In the genomic region with DNA sequence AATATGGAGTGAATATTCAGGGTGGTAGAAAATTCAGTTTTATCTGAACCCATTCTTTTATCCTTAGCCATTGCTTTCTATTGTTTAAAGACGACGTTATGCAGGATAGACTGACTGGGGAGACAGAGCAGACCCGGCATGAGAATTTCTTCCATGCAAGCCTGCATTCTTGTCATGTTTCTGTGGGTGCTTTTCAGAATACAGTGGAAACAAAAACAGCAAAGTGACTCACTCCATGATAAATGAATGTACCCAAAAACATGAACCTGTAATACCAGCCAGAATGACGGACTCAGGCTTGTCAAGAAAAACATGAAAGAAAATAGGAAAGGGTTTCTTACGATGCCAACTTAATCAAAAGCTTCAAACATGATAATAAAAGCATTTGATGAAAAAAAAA, we compare ENCODE assay signal across 1 cellular context.
TF ChIP-seq lines count a peak whose summit lies in the region.

No MANE protein-coding gene starts in this region.

TF ChIP-seq in WTC11, 78 proteins besides CTCF, POLR2A, EP300 and RAD21 (continued from another document):
- TF ChIP-seq, protein P1, sequence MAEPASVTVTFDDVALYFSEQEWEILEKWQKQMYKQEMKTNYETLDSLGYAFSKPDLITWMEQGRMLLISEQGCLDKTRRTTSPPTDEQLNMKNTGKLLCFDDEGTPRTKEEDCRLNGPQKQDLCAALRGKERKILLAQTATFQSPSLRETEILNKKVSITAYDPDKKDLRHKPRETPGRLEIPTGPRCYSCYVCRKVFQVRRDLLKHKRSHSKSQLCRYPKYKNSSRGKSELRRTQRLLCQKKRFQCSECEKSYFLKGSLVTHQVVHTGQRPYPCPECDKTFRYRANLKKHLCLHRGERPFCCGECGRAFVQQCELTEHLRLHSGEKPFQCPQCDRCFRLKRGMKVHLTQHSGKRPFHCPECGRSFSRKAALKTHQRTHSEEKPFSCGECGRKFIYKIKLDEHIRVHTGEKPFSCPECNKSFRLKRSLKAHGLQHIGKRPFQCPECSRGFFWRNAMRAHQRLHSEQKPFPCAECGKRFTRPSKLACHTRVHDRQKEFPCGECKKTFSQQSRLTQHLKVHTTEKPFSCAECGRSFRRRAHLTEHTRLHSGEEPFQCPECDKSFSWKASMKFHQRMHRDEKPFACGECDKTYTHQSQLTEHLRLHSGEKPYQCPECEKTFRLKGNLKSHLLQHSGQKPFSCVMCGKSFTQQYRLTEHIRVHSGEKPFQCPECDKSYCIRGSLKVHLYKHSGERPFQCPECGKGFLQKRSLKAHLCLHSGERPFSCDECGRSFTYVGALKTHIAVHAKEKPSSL (CRISPR knock-in tag; conservative IDR thresholded peaks at IDR 0.05) = no peak
- no peak for TF ChIP-seq ZNF532 (CRISPR knock-in tag; IDR thresholded peaks at IDR 0.05; ENCODE audit: borderline replicate concordance)
- TF ChIP-seq, protein P2, sequence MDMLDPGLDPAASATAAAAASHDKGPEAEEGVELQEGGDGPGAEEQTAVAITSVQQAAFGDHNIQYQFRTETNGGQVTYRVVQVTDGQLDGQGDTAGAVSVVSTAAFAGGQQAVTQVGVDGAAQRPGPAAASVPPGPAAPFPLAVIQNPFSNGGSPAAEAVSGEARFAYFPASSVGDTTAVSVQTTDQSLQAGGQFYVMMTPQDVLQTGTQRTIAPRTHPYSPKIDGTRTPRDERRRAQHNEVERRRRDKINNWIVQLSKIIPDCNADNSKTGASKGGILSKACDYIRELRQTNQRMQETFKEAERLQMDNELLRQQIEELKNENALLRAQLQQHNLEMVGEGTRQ (CRISPR knock-in tag; IDR thresholded peaks at IDR 0.05) = no peak
- TF ChIP-seq, protein P3, sequence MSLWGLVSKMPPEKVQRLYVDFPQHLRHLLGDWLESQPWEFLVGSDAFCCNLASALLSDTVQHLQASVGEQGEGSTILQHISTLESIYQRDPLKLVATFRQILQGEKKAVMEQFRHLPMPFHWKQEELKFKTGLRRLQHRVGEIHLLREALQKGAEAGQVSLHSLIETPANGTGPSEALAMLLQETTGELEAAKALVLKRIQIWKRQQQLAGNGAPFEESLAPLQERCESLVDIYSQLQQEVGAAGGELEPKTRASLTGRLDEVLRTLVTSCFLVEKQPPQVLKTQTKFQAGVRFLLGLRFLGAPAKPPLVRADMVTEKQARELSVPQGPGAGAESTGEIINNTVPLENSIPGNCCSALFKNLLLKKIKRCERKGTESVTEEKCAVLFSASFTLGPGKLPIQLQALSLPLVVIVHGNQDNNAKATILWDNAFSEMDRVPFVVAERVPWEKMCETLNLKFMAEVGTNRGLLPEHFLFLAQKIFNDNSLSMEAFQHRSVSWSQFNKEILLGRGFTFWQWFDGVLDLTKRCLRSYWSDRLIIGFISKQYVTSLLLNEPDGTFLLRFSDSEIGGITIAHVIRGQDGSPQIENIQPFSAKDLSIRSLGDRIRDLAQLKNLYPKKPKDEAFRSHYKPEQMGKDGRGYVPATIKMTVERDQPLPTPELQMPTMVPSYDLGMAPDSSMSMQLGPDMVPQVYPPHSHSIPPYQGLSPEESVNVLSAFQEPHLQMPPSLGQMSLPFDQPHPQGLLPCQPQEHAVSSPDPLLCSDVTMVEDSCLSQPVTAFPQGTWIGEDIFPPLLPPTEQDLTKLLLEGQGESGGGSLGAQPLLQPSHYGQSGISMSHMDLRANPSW (CRISPR knock-in tag; conservative IDR thresholded peaks at IDR 0.05; ENCODE audit: low read depth) = no peak
- no peak for TF ChIP-seq TEAD1 (CRISPR knock-in tag; IDR thresholded peaks at IDR 0.05)
- TF ChIP-seq, protein P4, sequence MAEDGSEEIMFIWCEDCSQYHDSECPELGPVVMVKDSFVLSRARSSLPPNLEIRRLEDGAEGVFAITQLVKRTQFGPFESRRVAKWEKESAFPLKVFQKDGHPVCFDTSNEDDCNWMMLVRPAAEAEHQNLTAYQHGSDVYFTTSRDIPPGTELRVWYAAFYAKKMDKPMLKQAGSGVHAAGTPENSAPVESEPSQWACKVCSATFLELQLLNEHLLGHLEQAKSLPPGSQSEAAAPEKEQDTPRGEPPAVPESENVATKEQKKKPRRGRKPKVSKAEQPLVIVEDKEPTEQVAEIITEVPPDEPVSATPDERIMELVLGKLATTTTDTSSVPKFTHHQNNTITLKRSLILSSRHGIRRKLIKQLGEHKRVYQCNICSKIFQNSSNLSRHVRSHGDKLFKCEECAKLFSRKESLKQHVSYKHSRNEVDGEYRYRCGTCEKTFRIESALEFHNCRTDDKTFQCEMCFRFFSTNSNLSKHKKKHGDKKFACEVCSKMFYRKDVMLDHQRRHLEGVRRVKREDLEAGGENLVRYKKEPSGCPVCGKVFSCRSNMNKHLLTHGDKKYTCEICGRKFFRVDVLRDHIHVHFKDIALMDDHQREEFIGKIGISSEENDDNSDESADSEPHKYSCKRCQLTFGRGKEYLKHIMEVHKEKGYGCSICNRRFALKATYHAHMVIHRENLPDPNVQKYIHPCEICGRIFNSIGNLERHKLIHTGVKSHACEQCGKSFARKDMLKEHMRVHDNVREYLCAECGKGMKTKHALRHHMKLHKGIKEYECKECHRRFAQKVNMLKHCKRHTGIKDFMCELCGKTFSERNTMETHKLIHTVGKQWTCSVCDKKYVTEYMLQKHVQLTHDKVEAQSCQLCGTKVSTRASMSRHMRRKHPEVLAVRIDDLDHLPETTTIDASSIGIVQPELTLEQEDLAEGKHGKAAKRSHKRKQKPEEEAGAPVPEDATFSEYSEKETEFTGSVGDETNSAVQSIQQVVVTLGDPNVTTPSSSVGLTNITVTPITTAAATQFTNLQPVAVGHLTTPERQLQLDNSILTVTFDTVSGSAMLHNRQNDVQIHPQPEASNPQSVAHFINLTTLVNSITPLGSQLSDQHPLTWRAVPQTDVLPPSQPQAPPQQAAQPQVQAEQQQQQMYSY (CRISPR knock-in tag; IDR thresholded peaks at IDR 0.05) = no peak
- no peak for TF ChIP-seq ZNF671 (CRISPR knock-in tag; IDR thresholded peaks at IDR 0.05)
- TF ChIP-seq ZNF138 (CRISPR knock-in tag; conservative IDR thresholded peaks at IDR 0.05) = no peak
- no peak for TF ChIP-seq NR3C1 (CRISPR knock-in tag; conservative IDR thresholded peaks at IDR 0.05; ENCODE audit: low read depth)
